Comparison of ENCODE assay signal across 9 cellular contexts in the genomic region with DNA sequence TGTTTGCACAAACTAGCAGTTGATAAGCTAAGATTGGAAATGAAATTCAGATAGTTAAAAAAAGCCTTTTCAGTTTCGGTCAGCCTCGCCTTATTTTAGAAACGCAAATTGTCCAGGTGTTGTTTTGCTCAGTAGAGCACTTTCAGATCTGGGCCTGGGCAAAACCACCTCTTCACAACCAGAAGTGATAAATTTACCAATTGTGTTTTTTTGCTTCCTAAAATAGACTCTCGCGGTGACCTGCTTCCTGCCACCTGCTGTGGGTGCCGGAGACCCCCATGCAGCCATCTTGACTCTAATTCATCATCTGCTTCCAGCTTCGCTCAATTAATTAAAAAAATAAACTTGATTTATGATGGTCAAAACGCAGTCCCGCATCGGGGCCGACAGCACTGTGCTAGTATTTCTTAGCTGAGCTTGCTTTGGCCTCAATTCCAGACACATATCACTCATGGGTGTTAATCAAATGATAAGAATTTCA.
A peak's percentile ranks its signal among the peaks of the same experiment; 100 is the strongest.
DNase-seq lines count a peak whose midpoint lies in the region; ATAC-seq and TF ChIP-seq lines count a peak whose summit lies in the region.
"Had no signal": no experiment of that assay in that cellular context is flagged by ENCODE, and none has a peak within 500 bp of the region (broad histone marks: within the 10 kb centered on the region; RNA-seq: fewer than 3 reads in every experiment).

No MANE protein-coding gene starts in this region.

- POLR2A ChIA-PET in activated CD4-positive, alpha-beta T cell treated with anti-CD3 and anti-CD28 coated beads, Interleukin-2, amount 10 ng/mL, durations not matched to agents 7 days and 5 days (lab: Charles Lee) = no interaction called here
- POLR2A ChIA-PET in activated B cell treated with CpG ODN at 0.5 μM for 24 hours (lab: Charles Lee) = interaction anchor here (0.6 to 8.7 kb wide), 74 partner anchors 9 to 969 kb away, joined by 3 to 207 read pairs (median 6); a partner anchor contains a TSS

- H3K9me3 Mint-ChIP-seq in activated CD4-positive, alpha-beta T cell treated with anti-CD3 and anti-CD28 coated beads, Interleukin-2, amount 10 ng/mL, durations not matched to agents 7 days and 5 days = no peaks in the 10 kb centered on the region
- no peaks in the 10 kb centered on the region for H3K9me3 Mint-ChIP-seq in activated B cell treated with CpG ODN at 0.5 μM for 24 hours
- H3K9me3 Mint-ChIP-seq in stimulated activated memory B cell treated with anti-CD40 and anti-IgM and Interleukin-4, amounts not matched to agents 10 μg/mL and 1 μg/mL and 100 μg/mL, for 72 hours = no peaks in the 10 kb centered on the region
- H3K9me3 Mint-ChIP-seq: dendritic cell treated with granulocyte-macrophage colony-stimulating factor and Interleukin-4, amounts not matched to agents 40 ng/mL and 50 ng/mL, for 4 days had no signal

- peak overlapping the region; percentile 70 for H3K4me3 Mint-ChIP-seq in activated CD4-positive, alpha-beta T cell treated with anti-CD3 and anti-CD28 coated beads, Interleukin-2, amount 10 ng/mL, durations not matched to agents 7 days and 5 days
- H3K4me3 Mint-ChIP-seq in activated B cell treated with CpG ODN at 0.5 μM for 24 hours = peak overlapping the region; percentile 98
- H3K4me3 Mint-ChIP-seq in stimulated activated memory B cell treated with anti-CD40 and anti-IgM and Interleukin-4, amounts not matched to agents 10 μg/mL and 1 μg/mL and 100 μg/mL, for 72 hours = peak overlapping the region; percentile 96
- H3K4me3 Mint-ChIP-seq: dendritic cell treated with granulocyte-macrophage colony-stimulating factor and Interleukin-4, amounts not matched to agents 40 ng/mL and 50 ng/mL, for 4 days had no signal

- H3K27me3 Mint-ChIP-seq in activated CD4-positive, alpha-beta T cell treated with anti-CD3 and anti-CD28 coated beads, Interleukin-2, amount 10 ng/mL, durations not matched to agents 7 days and 5 days = peaks cover 6% of the 10 kb centered on the region
- no peaks in the 10 kb centered on the region for H3K27me3 Mint-ChIP-seq in activated B cell treated with CpG ODN at 0.5 μM for 24 hours
- no peaks in the 10 kb centered on the region for H3K27me3 Mint-ChIP-seq in stimulated activated memory B cell treated with anti-CD40 and anti-IgM and Interleukin-4, amounts not matched to agents 10 μg/mL and 1 μg/mL and 100 μg/mL, for 72 hours

- peak; percentile 68 for DNase-seq in activated CD4-positive, alpha-beta T cell treated with anti-CD3 and anti-CD28 coated beads, Interleukin-2, amount 10 ng/mL, durations not matched to agents 7 days and 5 days
- no peak for DNase-seq in activated CD4-positive, alpha-beta T cell treated with anti-CD3 and anti-CD28 coated beads, Interleukin-2, amount 50 U/mL, for 1 hour
- DNase-seq in activated B cell treated with CpG ODN at 0.5 μM for 24 hours (peak; percentile 57), NCI-H1048 (lab: John Stamatoyannopoulos, UW) (no peak), NCI-H345 treated with DMSO at 0.1 percent for 48 hours (lab: John Stamatoyannopoulos, UW; ENCODE audit: unreplicated experiment) (no peak), HuH-7 (ENCODE audit: low spot score) (no peak)

- TF ChIP-seq CTCF in activated B cell treated with CpG ODN at 0.5 μM for 24 hours (IDR thresholded peaks at IDR 0.05) = no peak

- peak; percentile 48 for ATAC-seq in HG02884 (IDR thresholded peaks at IDR 0.05; ENCODE audit: unreplicated experiment)
- peak; percentile 30 for ATAC-seq in activated B cell treated with CpG ODN at 0.5 μM for 24 hours (ENCODE audit: low read depth)
- peak; percentile 79 for ATAC-seq in stimulated activated memory B cell treated with anti-CD40 and anti-IgM and Interleukin-4, amounts not matched to agents 10 μg/mL and 1 μg/mL and 100 μg/mL, for 72 hours

- H3K36me3 Mint-ChIP-seq in activated CD4-positive, alpha-beta T cell treated with anti-CD3 and anti-CD28 coated beads, Interleukin-2, amount 10 ng/mL, durations not matched to agents 7 days and 5 days (ENCODE audit: low read depth) = peaks cover 3% of the 10 kb centered on the region
- H3K36me3 Mint-ChIP-seq in activated B cell treated with CpG ODN at 0.5 μM for 24 hours (ENCODE audit: low read depth) = peaks cover 65% of the 10 kb centered on the region
- H3K36me3 Mint-ChIP-seq in stimulated activated memory B cell treated with anti-CD40 and anti-IgM and Interleukin-4, amounts not matched to agents 10 μg/mL and 1 μg/mL and 100 μg/mL, for 72 hours = peaks cover 62% of the 10 kb centered on the region

- intact Hi-C loops in activated B cell treated with CpG ODN at 0.5 μM for 24 hours (cut with micrococcal nuclease) = loop anchor here (1.0 to 10.0 kb wide), 6 partner anchors 25 to 513 kb away; no protein-coding TSS in a partner anchor

- peak overlapping the region; percentile 93 for H3K27ac Mint-ChIP-seq in activated CD4-positive, alpha-beta T cell treated with anti-CD3 and anti-CD28 coated beads, Interleukin-2, amount 10 ng/mL, durations not matched to agents 7 days and 5 days
- peak overlapping the region; percentile 99 for H3K27ac Mint-ChIP-seq in activated B cell treated with CpG ODN at 0.5 μM for 24 hours
- peak overlapping the region; percentile 100 for H3K27ac Mint-ChIP-seq in stimulated activated memory B cell treated with anti-CD40 and anti-IgM and Interleukin-4, amounts not matched to agents 10 μg/mL and 1 μg/mL and 100 μg/mL, for 72 hours
- H3K27ac Mint-ChIP-seq: dendritic cell treated with granulocyte-macrophage colony-stimulating factor and Interleukin-4, amounts not matched to agents 40 ng/mL and 50 ng/mL, for 4 days had no signal

- CTCF ChIA-PET in activated CD4-positive, alpha-beta T cell treated with anti-CD3 and anti-CD28 coated beads, Interleukin-2, amount 10 ng/mL, durations not matched to agents 7 days and 5 days (lab: Charles Lee) = interaction anchor here (1.0 kb wide), 2 partner anchors 83 to 144 kb away, joined by 3 read pairs; no protein-coding TSS in a partner anchor
- CTCF ChIA-PET in activated B cell treated with CpG ODN at 0.5 μM for 24 hours (lab: Charles Lee) = interaction anchor here (0.6 kb wide), 1 partner anchor 15 kb away, joined by 3 read pairs; no protein-coding TSS in a partner anchor

- peaks cover 75% of the 10 kb centered on the region for H3K4me1 Mint-ChIP-seq in activated CD4-positive, alpha-beta T cell treated with anti-CD3 and anti-CD28 coated beads, Interleukin-2, amount 10 ng/mL, durations not matched to agents 7 days and 5 days
- H3K4me1 Mint-ChIP-seq in activated B cell treated with CpG ODN at 0.5 μM for 24 hours = peaks cover 1% of the 10 kb centered on the region
- no peaks in the 10 kb centered on the region for H3K4me1 Mint-ChIP-seq in stimulated activated memory B cell treated with anti-CD40 and anti-IgM and Interleukin-4, amounts not matched to agents 10 μg/mL and 1 μg/mL and 100 μg/mL, for 72 hours

Comparison
In these comparisons a context has a peak if more than half of its experiments do, and no peak if none do; other contexts are left out.
1. DNase-seq: peak in activated CD4-positive, alpha-beta T cell treated with anti-CD3 and anti-CD28 coated beads, Interleukin-2, amount 10 ng/mL, durations not matched to agents 7 days and 5 days (single experiment) and activated B cell treated with CpG ODN at 0.5 μM for 24 hours (single experiment); none in activated CD4-positive, alpha-beta T cell treated with anti-CD3 and anti-CD28 coated beads, Interleukin-2, amount 50 U/mL, for 1 hour (single experiment), NCI-H1048 (single experiment), NCI-H345 treated with DMSO at 0.1 percent for 48 hours (single experiment) and HuH-7 (single experiment).
2. Peak in every context shown above with its lines, with median percentiles within 50 percentile points of each other: H3K27ac Mint-ChIP-seq, H3K4me3 Mint-ChIP-seq and ATAC-seq.